In genomic region chr3:53040361-53040820, GRCh38 we compare ENCODE assay signal across 14 cellular contexts.
DNase-seq lines count a peak whose midpoint lies in the region; TF ChIP-seq lines count a peak whose summit lies in the region.
"Had no signal": no experiment of that assay in that cellular context is flagged by ENCODE, and none has a peak within 500 bp of the region (broad histone marks: within the 10 kb centered on the region; RNA-seq: fewer than 3 reads in every experiment).

No MANE protein-coding gene starts in this region.

- H3K27ac ChIP-seq in VCaP, result peak overlapping the region; percentile 41
- H3K27ac ChIP-seq in RWPE1, result no peak overlapping the region
- H3K27ac ChIP-seq: ovary, WERI-Rb-1 had no signal

- CTCF ChIA-PET in RWPE1 (lab: Yijun Ruan, JAX), result interaction anchor here (0.6 kb wide), 1 partner anchor 9 kb away, joined by 4 read pairs; no protein-coding TSS in a partner anchor

- DNase-seq in ACHN, result peak; percentile 33
- peak; percentile 60 for DNase-seq in GM03348 (ENCODE audit: low spot score)
- DNase-seq in kidney tubule cell (ENCODE audit: low spot score), result peak; percentile 94
- no peak for DNase-seq in NCI-H187 treated with DMSO at 0.1 percent for 48 hours (lab: John Stamatoyannopoulos, UW)
- DNase-seq in RWPE1 (ENCODE audit: low spot score), result no peak
- DNase-seq in HUDEP-2 (lab: John Stamatoyannopoulos, UW; ENCODE audit: unreplicated experiment in 76 of 76), result no peak
- DNase-seq in DMS153 treated with DMSO at 0.1 percent for 48 hours (lab: John Stamatoyannopoulos, UW; ENCODE audit: unreplicated experiment), result no peak
- DNase-seq: activated T-cell treated with anti-CD3 and anti-CD28 coated beads, Interleukin-2, amount 50 U/mL, for 48 hours; hippocampal formation; NCI-H1105; NCI-H526; ovary; WERI-Rb-1 had no signal

- in situ Hi-C loops in ACHN (cut with HindIII; ENCODE audit: low pct_ligation_motif_present, low pct_unique_long_range_greater_than_20kb, low sequenced_read_pairs), result no loop called here

- POLR2A ChIA-PET in RWPE1 (lab: Yijun Ruan, JAX; ENCODE audit: low non-redundant PET), result no interaction called here

- no peak for TF ChIP-seq CTCF in VCaP (conservative IDR thresholded peaks at IDR 0.05)
- TF ChIP-seq CTCF in RWPE1 (conservative IDR thresholded peaks at IDR 0.05; ENCODE audit: low read depth), result no peak

Comparison
In these comparisons a context has a peak if more than half of its experiments do, and no peak if none do; other contexts are left out.
1. DNase-seq: peak in ACHN (single experiment), GM03348 (single experiment) and kidney tubule cell (single experiment); none in NCI-H187 treated with DMSO at 0.1 percent for 48 hours (single experiment), RWPE1 (single experiment), HUDEP-2 (0 of 76) and DMS153 treated with DMSO at 0.1 percent for 48 hours (single experiment).